22 cellular contexts compared by ENCODE assay signal in genomic region chr10:42875388-42875755, GRCh38.
DNase-seq lines count a peak whose midpoint lies in the region; FAIRE-seq and TF ChIP-seq lines count a peak whose summit lies in the region.
"Had no signal": no experiment of that assay in that cellular context is flagged by ENCODE, and none has a peak within 500 bp of the region (broad histone marks: within the 10 kb centered on the region; RNA-seq: fewer than 3 reads in every experiment).

No MANE protein-coding gene starts in this region.

- no peak overlapping the region for H4K5ac ChIP-seq in H1 (ENCODE audit: insufficient read length, low read depth, low read length)

- no peaks in the 10 kb centered on the region for H3K79me2 ChIP-seq in H1 (ENCODE audit: control insufficient read depth in 1 of 2, insufficient read depth in 2 of 2, low read length in 2 of 2)

- intact Hi-C loops in activated T-helper 2 cell treated with anti-CD3 and anti-CD28 coated beads, Interferon-gamma antibody, Interleukin-2, Interleukin-4, amounts not matched to agents 10 μg/mL and 5 μg/mL and 100 μg/mL, durations not matched to agents 14 hours and 24 hours and 36 hours (cut with micrococcal nuclease) = no loop called here

- H3K4me3 Mint-ChIP-seq in HFFc6 = peak overlapping the region; percentile 68
- no peak overlapping the region for H3K4me3 Mint-ChIP-seq in activated T-helper 2 cell treated with anti-CD3 and anti-CD28 coated beads, Interferon-gamma antibody, Interleukin-2, Interleukin-4, amounts not matched to agents 10 μg/mL and 5 μg/mL and 100 μg/mL, durations not matched to agents 14 hours and 24 hours and 36 hours (ENCODE audit: low read depth)
- H3K4me3 Mint-ChIP-seq: B cell had no signal

- H3K18ac ChIP-seq in H1 (ENCODE audit: extremely low read depth, low read length) = no peak overlapping the region
- H3K18ac ChIP-seq in neuronal stem cell (ENCODE audit: low read length) = peak overlapping the region; percentile 39

- peak overlapping the region in 9 of 11 experiments; percentile 80 to 96 (median 88); a peak in 19 of 22 replicates for H3K4me2 ChIP-seq in BLaER1 treated with 17β-estradiol and CSF1 and Interleukin-3, amounts not matched to agents 10 nM and 100 nM
- H3K4me2 ChIP-seq in H1 (ENCODE audit: insufficient read depth in 1 of 2, low read depth in 2 of 2, low read length in 2 of 2) = no peak overlapping the region
- peak overlapping the region; percentile 2 for H3K4me2 ChIP-seq in neuronal stem cell (ENCODE audit: insufficient read depth, low read length, poor library complexity, severe bottlenecking)

- TF ChIP-seq CTCF in HFFc6 (IDR thresholded peaks at IDR 0.05) (no peak), H1 (IDR thresholded peaks at IDR 0.05; ENCODE audit: control extremely low read depth in 1 of 3, insufficient read depth in 1 of 3, low read depth in 1 of 3, low read length in 3 of 3) (no peak)

- no peaks in the 10 kb centered on the region for H3K36me3 ChIP-seq in BLaER1 treated with 17β-estradiol and CSF1 and Interleukin-3, amounts not matched to agents 10 nM and 100 nM
- H3K36me3 ChIP-seq in H1 (ENCODE audit: control insufficient read depth in 2 of 4, insufficient read depth in 4 of 4, low read length in 3 of 4) (no peaks in the 10 kb centered on the region), neuronal stem cell (replicated peaks in 1 of 2; ENCODE audit: control insufficient read depth in 2 of 2, insufficient read depth in 2 of 2, low read length in 2 of 2) (no peaks in the 10 kb centered on the region)
- H3K36me3 ChIP-seq: MG63, SJSA1 had no signal

- H3K14ac ChIP-seq in H1 (ENCODE audit: insufficient read length) (no peak overlapping the region), neuronal stem cell (ENCODE audit: low read length) (peak overlapping the region; percentile 25)

- peaks cover 52 to 86% (median 74%) of the 10 kb centered on the region in 10 experiments for H3K4me1 ChIP-seq in BLaER1 treated with 17β-estradiol and CSF1 and Interleukin-3, amounts not matched to agents 10 nM and 100 nM
- H3K4me1 ChIP-seq in H1 (replicated peaks in 1 of 4; ENCODE audit: control insufficient read depth in 3 of 4, insufficient read depth in 4 of 4, low read length in 3 of 4) (no peaks in the 10 kb centered on the region; a peak in 2 of 7 replicates), neuronal stem cell (ENCODE audit: control insufficient read depth in 2 of 2, insufficient read depth in 1 of 2, low read depth in 1 of 2, low read length in 2 of 2) (peaks cover 2 to 6% of the 10 kb centered on the region in 2 donors)
- H3K4me1 ChIP-seq: SJSA1 had no signal

- H3K23ac ChIP-seq in H1 (ENCODE audit: insufficient read length) = no peak overlapping the region
- H3K23ac ChIP-seq in neuronal stem cell (ENCODE audit: low read depth, low read length, poor library complexity) = peak overlapping the region; percentile 8

- no peak overlapping the region for H2BK20ac ChIP-seq in H1 (ENCODE audit: low read length)

- WGBS in H1 (ENCODE audit: extremely low coverage in 1 of 2, insufficient coverage in 1 of 2, insufficient read length in 1 of 2, insufficient replicate concordance in 2 of 2, low coverage in 1 of 2, low lambda C conversion rate in 2 of 2, missing lambda C conversion rate in 1 of 2), 2 experiments = 89% methylated on average over 5 of the region's 5 CpGs; no CpG with 5 or more reads in 1 of the 2 experiments
- no CpG with 5 or more reads among the region's 5 CpGs for WGBS in neuronal stem cell (ENCODE audit: extremely low coverage in 2 of 2, insufficient read length in 2 of 2, insufficient replicate concordance in 1 of 2), 2 donors

- H3K4me3 ChIP-seq in BLaER1 treated with 17β-estradiol and CSF1 and Interleukin-3, amounts not matched to agents 10 nM and 100 nM = no peak overlapping the region
- H3K4me3 ChIP-seq in H1 (ENCODE audit: extremely low read depth in 1 of 4, insufficient read depth in 2 of 4, low read depth in 3 of 4, low read length in 4 of 4) (no peak overlapping the region), neuronal stem cell (ENCODE audit: low read length in 2 of 2) (peak overlapping the region in 1 of 2 donors; percentile 30)
- H3K4me3 ChIP-seq: MG63, SJSA1 had no signal

- H2BK15ac ChIP-seq in H1 (ENCODE audit: low read length) (no peak overlapping the region), neuronal stem cell (ENCODE audit: low read length) (peak overlapping the region; percentile 92)

- peaks cover 20% of the 10 kb centered on the region for H3K27me3 Mint-ChIP-seq in HFFc6 (ENCODE audit: insufficient read depth)
- no peaks in the 10 kb centered on the region for H3K27me3 Mint-ChIP-seq in activated T-helper 2 cell treated with anti-CD3 and anti-CD28 coated beads, Interferon-gamma antibody, Interleukin-2, Interleukin-4, amounts not matched to agents 10 μg/mL and 5 μg/mL and 100 μg/mL, durations not matched to agents 14 hours and 24 hours and 36 hours (ENCODE audit: low read depth)
- H3K27me3 Mint-ChIP-seq: B cell had no signal

- DNase-seq in HFFc6 = no peak
- no peak for DNase-seq in H1 (ENCODE audit: low read depth in 1 of 2, low spot score in 2 of 2)
- DNase-seq in neuronal stem cell (ENCODE audit: low spot score) = no peak
- DNase-seq in EL = no peak
- no peak for DNase-seq in activated T-helper 2 cell treated with anti-CD3 and anti-CD28 coated beads, Interferon-gamma antibody, Interleukin-2, Interleukin-4, amounts not matched to agents 10 μg/mL and 5 μg/mL and 100 μg/mL, durations not matched to agents 14 hours and 24 hours and 36 hours (ENCODE audit: low spot score)
- no peak for DNase-seq in SW 1271 (lab: John Stamatoyannopoulos, UW)
- DNase-seq: Calu3, DMS153, GOT3, KG1, NCI-H1105 treated with DMSO at 0.1 percent for 48 hours, NCI-H146, NCI-H1930, NCI-H446, NCI-H524 treated with DMSO at 0.1 percent for 48 hours, NCI-H774 had no signal

- H3K4me1 Mint-ChIP-seq in HFFc6 (ENCODE audit: low read depth) = peaks cover 11% of the 10 kb centered on the region
- no peaks in the 10 kb centered on the region for H3K4me1 Mint-ChIP-seq in activated T-helper 2 cell treated with anti-CD3 and anti-CD28 coated beads, Interferon-gamma antibody, Interleukin-2, Interleukin-4, amounts not matched to agents 10 μg/mL and 5 μg/mL and 100 μg/mL, durations not matched to agents 14 hours and 24 hours and 36 hours (ENCODE audit: low read depth)
- H3K4me1 Mint-ChIP-seq: B cell had no signal

- H3K4ac ChIP-seq in H1 (replicated peaks; ENCODE audit: insufficient read length, low read depth, low read length) (peak overlapping the region; percentile 14), neuronal stem cell (ENCODE audit: low read length) (no peak overlapping the region)

- no peak overlapping the region for H4K91ac ChIP-seq in H1 (replicated peaks; ENCODE audit: insufficient read length, low read length)
- no peak overlapping the region for H4K91ac ChIP-seq in neuronal stem cell (ENCODE audit: low read depth, low read length, poor library complexity)

- no peaks in the 10 kb centered on the region for H3K27me3 ChIP-seq in BLaER1 treated with 17β-estradiol and CSF1 and Interleukin-3, amounts not matched to agents 10 nM and 100 nM
- no peaks in the 10 kb centered on the region; a peak in 1 of 7 replicates for H3K27me3 ChIP-seq in H1 (replicated peaks in 1 of 4; ENCODE audit: control insufficient read depth in 3 of 4, extremely low read depth in 1 of 4, insufficient read depth in 3 of 4, low read length in 3 of 4)
- no peaks in the 10 kb centered on the region for H3K27me3 ChIP-seq in neuronal stem cell (ENCODE audit: control insufficient read depth in 3 of 3, insufficient read depth in 3 of 3, low read depth in 1 of 3, low read length in 3 of 3)
- H3K27me3 ChIP-seq: MG63 had no signal

- TF ChIP-seq POLR2A in H1 (IDR thresholded peaks at IDR 0.05; ENCODE audit: control extremely low read depth in 1 of 2, low read depth in 2 of 2, low read length in 2 of 2) = no peak

- peak overlapping the region in 5 of 11 experiments; percentile 3 to 93 (median 46); a peak in 7 of 22 replicates for H3K27ac ChIP-seq in BLaER1 treated with 17β-estradiol and CSF1 and Interleukin-3, amounts not matched to agents 10 nM and 100 nM
- no peak overlapping the region for H3K27ac ChIP-seq in H1 (ENCODE audit: low read depth, low read length)
- H3K27ac ChIP-seq in neuronal stem cell (replicated peaks; ENCODE audit: low read length) = no peak overlapping the region
- H3K27ac ChIP-seq: SJSA1 had no signal

- no peaks in the 10 kb centered on the region for H4K20me1 ChIP-seq in BLaER1 treated with 17β-estradiol and CSF1 and Interleukin-3, amounts not matched to agents 10 nM and 100 nM
- no peaks in the 10 kb centered on the region for H4K20me1 ChIP-seq in H1 (replicated peaks in 1 of 2; ENCODE audit: control insufficient read depth in 1 of 2, insufficient read depth in 2 of 2, low read length in 2 of 2)

- H3K79me1 ChIP-seq in H1 (ENCODE audit: low read depth, low read length) (no peaks in the 10 kb centered on the region), neuronal stem cell (ENCODE audit: low read depth, low read length) (peaks cover 2% of the 10 kb centered on the region)

- CTCF ChIA-PET in H1 (lab: Charles Lee; ENCODE audit: partially characterized antibody) = interaction anchor here (1.1 to 2.9 kb wide), 3 partner anchors 193 to 204 kb away, joined by 4 to 12 read pairs (median 6); no protein-coding TSS in a partner anchor

- H3K9me3 ChIP-seq in BLaER1 treated with 17β-estradiol and CSF1 and Interleukin-3, amounts not matched to agents 10 nM and 100 nM (replicated peaks in 1 of 11) = peaks cover 0 to 3% (median 0%) of the 10 kb centered on the region in 11 experiments; a peak in 1 of 22 replicates
- H3K9me3 ChIP-seq in H1 (ENCODE audit: insufficient read depth in 2 of 2, low read depth in 1 of 2, low read length in 1 of 2) = no peaks in the 10 kb centered on the region; a peak in 1 of 4 replicates
- peaks cover 0 to 1% of the 10 kb centered on the region in 2 donors for H3K9me3 ChIP-seq in neuronal stem cell (replicated peaks in 1 of 2; ENCODE audit: control insufficient read depth in 2 of 2, insufficient read depth in 1 of 2, low read depth in 1 of 2, low read length in 2 of 2)
- H3K9me3 ChIP-seq: MG63, SJSA1 had no signal

- H3K27ac Mint-ChIP-seq in HFFc6 = no peak overlapping the region
- H3K27ac Mint-ChIP-seq in activated T-helper 2 cell treated with anti-CD3 and anti-CD28 coated beads, Interferon-gamma antibody, Interleukin-2, Interleukin-4, amounts not matched to agents 10 μg/mL and 5 μg/mL and 100 μg/mL, durations not matched to agents 14 hours and 24 hours and 36 hours = no peak overlapping the region
- H3K27ac Mint-ChIP-seq: B cell had no signal

- TF ChIP-seq EP300 in H1 (IDR thresholded peaks at IDR 0.05; ENCODE audit: borderline replicate concordance in 1 of 2, low read depth in 2 of 2, low read length in 2 of 2) = no peak

- peak overlapping the region in 2 of 11 experiments; percentile 10 to 37; a peak in 1 of 22 replicates for H3K9ac ChIP-seq in BLaER1 treated with 17β-estradiol and CSF1 and Interleukin-3, amounts not matched to agents 10 nM and 100 nM
- H3K9ac ChIP-seq in H1 (replicated peaks in 1 of 4; ENCODE audit: extremely low read depth in 1 of 4, low read depth in 3 of 4, low read length in 3 of 4) = no peak overlapping the region
- H3K9ac ChIP-seq in neuronal stem cell (ENCODE audit: low read depth, low read length, poor library complexity) = peak overlapping the region; percentile 27

- no peak overlapping the region for H2BK5ac ChIP-seq in H1 (ENCODE audit: low read depth, low read length)
- peak overlapping the region; percentile 48 for H2BK5ac ChIP-seq in neuronal stem cell (ENCODE audit: low read length)

- H2AFZ ChIP-seq in H1 (ENCODE audit: low read length) (no peak overlapping the region), neuronal stem cell (ENCODE audit: low read length) (peak overlapping the region; percentile 69)

- H2BK120ac ChIP-seq in H1 (replicated peaks; ENCODE audit: low read depth, low read length) = no peak overlapping the region
- H2BK120ac ChIP-seq in neuronal stem cell (ENCODE audit: low read depth, low read length) = no peak overlapping the region

- H2BK12ac ChIP-seq in H1 (ENCODE audit: low read depth, low read length) (no peak overlapping the region), neuronal stem cell (ENCODE audit: low read length) (no peak overlapping the region)

- H3K23me2 ChIP-seq in H1 (ENCODE audit: low read depth, low read length) = no peaks in the 10 kb centered on the region

- H3K9me3 Mint-ChIP-seq in HFFc6 = no peaks in the 10 kb centered on the region
- H3K9me3 Mint-ChIP-seq in activated T-helper 2 cell treated with anti-CD3 and anti-CD28 coated beads, Interferon-gamma antibody, Interleukin-2, Interleukin-4, amounts not matched to agents 10 μg/mL and 5 μg/mL and 100 μg/mL, durations not matched to agents 14 hours and 24 hours and 36 hours = no peaks in the 10 kb centered on the region

- no peak for FAIRE-seq in H1 (lab: Jason Lieb, UNC)
- FAIRE-seq: G401.6, HepG2 had no signal

- H4K8ac ChIP-seq in H1 (ENCODE audit: extremely low read depth, insufficient read depth, low read length) (no peak overlapping the region), neuronal stem cell (ENCODE audit: low read depth, low read length) (no peak overlapping the region)

- TF ChIP-seq RAD21 in H1 (IDR thresholded peaks at IDR 0.05 in 1 of 2, conservative IDR thresholded peaks at IDR 0.05 in 1 of 2; ENCODE audit: low read depth in 2 of 2, low read length in 2 of 2) = no peak

- no peak overlapping the region for H3K56ac ChIP-seq in H1 (replicated peaks; ENCODE audit: insufficient read length, low read depth, low read length)

- H2AK5ac ChIP-seq in H1 (ENCODE audit: low read depth, low read length) (no peak overlapping the region), neuronal stem cell (ENCODE audit: low read depth, low read length) (peak overlapping the region; percentile 76)

- no peaks in the 10 kb centered on the region for H3K36me3 Mint-ChIP-seq in HFFc6 (ENCODE audit: low read depth)
- no peaks in the 10 kb centered on the region for H3K36me3 Mint-ChIP-seq in activated T-helper 2 cell treated with anti-CD3 and anti-CD28 coated beads, Interferon-gamma antibody, Interleukin-2, Interleukin-4, amounts not matched to agents 10 μg/mL and 5 μg/mL and 100 μg/mL, durations not matched to agents 14 hours and 24 hours and 36 hours (ENCODE audit: low read depth)

- POLR2A ChIA-PET in H1 (lab: Charles Lee; ENCODE audit: partially characterized antibody) = no interaction called here

Comparison
In these comparisons a context has a peak if more than half of its experiments do, and no peak if none do; other contexts are left out.
1. H3K4me2 ChIP-seq: peak in BLaER1 treated with 17β-estradiol and CSF1 and Interleukin-3, amounts not matched to agents 10 nM and 100 nM (9 of 11) and neuronal stem cell (single experiment); none in H1 (0 of 2).